In genomic region chr5:120788481-120788880, GRCh38 we compare ENCODE assay signal across 33 cellular contexts.
"Had no signal": no experiment of that assay in that cellular context is flagged by ENCODE, and none has a peak within 500 bp of the region (broad histone marks: within the 10 kb centered on the region; RNA-seq: fewer than 3 reads in every experiment).

No MANE protein-coding gene starts in this region.

- FAIRE-seq: astrocyte had no signal

- H3K4me1 ChIP-seq: adrenal gland, ascending aorta, body of pancreas, breast epithelium had no signal

- H3K9me3 ChIP-seq: adrenal gland, ascending aorta, body of pancreas, breast epithelium had no signal

- H3K4me3 ChIP-seq: adrenal gland, ascending aorta, body of pancreas, breast epithelium, cardiac muscle cell had no signal

- DNase-seq: activated effector memory CD4-positive, alpha-beta T cell treated with Interleukin-2 at 50 U/mL for 16 hours; activated gamma-delta T cell; activated gamma-delta T cell treated with Interleukin-2 at 50 U/mL for 16 hours; activated naive CD4-positive, alpha-beta T cell; activated naive CD4-positive, alpha-beta T cell treated with anti-CD3 and anti-CD28 coated beads for 36 hours; activated naive CD4-positive, alpha-beta T cell treated with anti-CD3 and anti-CD28 coated beads, Interleukin-2, amount 10 ng/mL, durations not matched to agents 7 days and 5 days; activated naive CD4-positive, alpha-beta T cell treated with anti-CD3 and anti-CD28 coated beads, Interleukin-2, amount 50 U/mL, for 16 hours; activated naive CD4-positive, alpha-beta T cell treated with Interleukin-2 at 50 U/mL for 16 hours; activated naive CD8-positive, alpha-beta T cell treated with anti-CD3 and anti-CD28 coated beads for 36 hours; activated naive CD8-positive, alpha-beta T cell treated with anti-CD3 and anti-CD28 coated beads, Interleukin-2, amount 10 ng/mL, durations not matched to agents 7 days and 5 days; activated naive CD8-positive, alpha-beta T cell treated with anti-CD3 and anti-CD28 coated beads, Interleukin-2, amount 50 U/mL, for 24 hours; activated T-cell treated with anti-CD3 and anti-CD28 coated beads for 4 hours; activated T-cell treated with anti-CD3 and anti-CD28 coated beads, Interleukin-2, amount 50 U/mL, for 1 hour; activated T-cell treated with anti-CD3 and anti-CD28 coated beads, Interleukin-2, amount 50 U/mL, for 24 hours; activated T-cell treated with anti-CD3 and anti-CD28 coated beads, Interleukin-2, amount 50 U/mL, for 4 hours; activated T-cell treated with anti-CD3 and anti-CD28 coated beads, Interleukin-2, amount 50 U/mL, for 48 hours; activated T-cell treated with anti-CD3 and anti-CD28 coated beads, Interleukin-2, amount 50 U/mL, for 72 hours; adrenal gland; amniotic stem cell; amygdala; anterior cingulate cortex; aorta; body of pancreas; brain microvascular endothelial cell; caudate nucleus; central memory CD4-positive, alpha-beta T cell; cerebellar nuclear complex had no signal

- H3K36me3 ChIP-seq: adrenal gland, ascending aorta, brain microvascular endothelial cell, breast epithelium, cardiac muscle cell had no signal

- H3K27ac ChIP-seq: adrenal gland, ascending aorta, body of pancreas, brain microvascular endothelial cell, breast epithelium, cardiac muscle cell had no signal

- H3K27me3 ChIP-seq: adrenal gland, ascending aorta, body of pancreas, brain microvascular endothelial cell, breast epithelium, cardiac muscle cell had no signal

- ATAC-seq: activated naive CD4-positive, alpha-beta T cell treated with anti-CD3 and anti-CD28 coated beads, Interleukin-2, amount 50 U/mL, for 72 hours; activated naive CD8-positive, alpha-beta T cell treated with anti-CD3 and anti-CD28 coated beads, Interleukin-2, amount 50 U/mL, for 24 hours; activated T-cell treated with anti-CD3 and anti-CD28 coated beads, Interleukin-2, amount 50 U/mL, for 4 hours; activated T-cell treated with anti-CD3 and anti-CD28 coated beads, Interleukin-2, amount 50 U/mL, for 72 hours; activated T-helper 17 cell treated with anti-CD3 and anti-CD28 coated beads, Interleukin-2, amount 50 U/mL, for 72 hours; body of pancreas had no signal
